In genomic region chr6:168645326-168645725, GRCh38 we compare ENCODE assay signal across 7 cellular contexts.
"Had no signal": no experiment of that assay in that cellular context is flagged by ENCODE, and none has a peak within 500 bp of the region (broad histone marks: within the 10 kb centered on the region; RNA-seq: fewer than 3 reads in every experiment).

No MANE protein-coding gene starts in this region.

- H3K36me3 Mint-ChIP-seq: IgD-negative memory B cell had no signal

- H2AFZ ChIP-seq: GM23338 had no signal

- H3K4me1 Mint-ChIP-seq: IgD-negative memory B cell had no signal

- H3K27ac Mint-ChIP-seq: GM23338, HFFc6, IgD-negative memory B cell had no signal

- H3K27ac ChIP-seq: HL-60 had no signal

- H3K9me3 Mint-ChIP-seq: GM23338, IgD-negative memory B cell had no signal

- H3K9me3 ChIP-seq: HAP-1 had no signal

- H3K4me2 ChIP-seq: GM23338 had no signal

- H3K36me3 ChIP-seq: HAP-1 had no signal

- ATAC-seq: GM23338, HCT116, HepG2 had no signal

- DNase-seq: HFFc6 had no signal

- H3K4me3 ChIP-seq: GM23338, HAP-1 had no signal

- H3K4me3 Mint-ChIP-seq: GM23338, HFFc6, IgD-negative memory B cell had no signal
